20 cellular contexts compared by ENCODE assay signal in the genomic region with DNA sequence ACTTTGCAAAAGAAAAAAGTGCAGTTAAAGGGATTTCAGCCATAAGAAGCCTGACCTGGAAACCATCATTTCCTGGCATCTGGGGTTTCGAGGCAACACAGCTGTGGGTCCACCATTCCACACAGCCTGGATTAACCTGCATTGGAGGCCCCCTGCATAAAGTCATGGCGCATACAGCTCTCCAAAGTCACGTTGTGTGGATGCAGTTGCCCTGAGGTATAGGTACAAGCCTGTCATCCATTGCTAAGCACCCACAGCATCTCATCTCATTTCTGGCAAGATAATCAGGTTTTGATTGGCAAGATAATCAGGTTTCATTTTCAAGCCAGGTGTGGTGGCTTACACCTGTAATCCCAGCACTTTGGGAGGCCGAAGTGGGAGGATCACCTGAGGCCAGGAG. TPM values are rescaled to one million over a fixed set of nuclear protein-coding genes. Genes with fewer than 3 reads are reported as not detected.
DNase-seq lines count a peak whose midpoint lies in the region; ATAC-seq and TF ChIP-seq lines count a peak whose summit lies in the region.
"Had no signal": no experiment of that assay in that cellular context is flagged by ENCODE, and none has a peak within 500 bp of the region (broad histone marks: within the 10 kb centered on the region; RNA-seq: fewer than 3 reads in every experiment).

No MANE protein-coding gene starts in this region.

- TF ChIP-seq POLR2A in spleen (IDR thresholded peaks at IDR 0.05), result no peak

- no peaks in the 10 kb centered on the region for H3K9me3 Mint-ChIP-seq in activated CD4-positive, alpha-beta T cell treated with anti-CD3 and anti-CD28 coated beads, Interleukin-2, amount 10 ng/mL, durations not matched to agents 7 days and 5 days
- no peaks in the 10 kb centered on the region for H3K9me3 Mint-ChIP-seq in activated naive CD8-positive, alpha-beta T cell treated with anti-CD3 and anti-CD28 coated beads, Interleukin-2, amount 10 ng/mL, durations not matched to agents 7 days and 5 days

- intact Hi-C loops in spleen (cut with DNase I; ENCODE audit: low total_unique reads), result no loop called here
- intact Hi-C loops in posterior cingulate gyrus (cut with DNase I), result no loop called here

- H3K4me3 Mint-ChIP-seq in activated CD4-positive, alpha-beta T cell treated with anti-CD3 and anti-CD28 coated beads, Interleukin-2, amount 10 ng/mL, durations not matched to agents 7 days and 5 days, result no peak overlapping the region
- peak overlapping the region; percentile 88 for H3K4me3 Mint-ChIP-seq in activated naive CD8-positive, alpha-beta T cell treated with anti-CD3 and anti-CD28 coated beads, Interleukin-2, amount 10 ng/mL, durations not matched to agents 7 days and 5 days

- TF ChIP-seq CTCF in OCI-LY1 (IDR thresholded peaks at IDR 0.05; ENCODE audit: low read length), result no peak
- TF ChIP-seq CTCF in spleen (IDR thresholded peaks at IDR 0.05 in 8 of 11, conservative IDR thresholded peaks at IDR 0.05 in 3 of 11), result no peak

- no peaks in the 10 kb centered on the region for H3K9me3 ChIP-seq in OCI-LY1 (ENCODE audit: low read length)
- no peaks in the 10 kb centered on the region for H3K9me3 ChIP-seq in spleen
- no peaks in the 10 kb centered on the region for H3K9me3 ChIP-seq in MG63
- H3K9me3 ChIP-seq: A549, right lobe of liver, upper lobe of left lung had no signal

- H2AFZ ChIP-seq in OCI-LY1 (ENCODE audit: low read length), result no peak overlapping the region
- H2AFZ ChIP-seq: GM23248 had no signal

- DNase-seq in activated CD4-positive, alpha-beta T cell treated with anti-CD3 and anti-CD28 coated beads, Interleukin-2, amount 10 ng/mL, durations not matched to agents 7 days and 5 days, result no peak
- no peak for DNase-seq in activated CD4-positive, alpha-beta T cell treated with anti-CD3 and anti-CD28 coated beads for 48 hours
- no peak for DNase-seq in activated naive CD8-positive, alpha-beta T cell treated with anti-CD3 and anti-CD28 coated beads, Interleukin-2, amount 10 ng/mL, durations not matched to agents 7 days and 5 days
- DNase-seq in spleen (no peak), MG63 (no peak), posterior cingulate gyrus (no peak)
- DNase-seq: anterior cingulate cortex, GDM1, mesenchymal stem cell, NCI-H187, NCI-H446 treated with DMSO at 0.1 percent for 48 hours, right lobe of liver had no signal

- CTCF ChIA-PET in activated CD4-positive, alpha-beta T cell treated with anti-CD3 and anti-CD28 coated beads, Interleukin-2, amount 10 ng/mL, durations not matched to agents 7 days and 5 days (lab: Charles Lee), result interaction anchor here (1.0 to 1.7 kb wide), 5 partner anchors 10 to 91 kb away, joined by 3 to 11 read pairs (median 4); no protein-coding TSS in a partner anchor

- WGBS in spleen, 5 donors, result 79 to 85% (median 81%) methylated on average over 4 of the region's 4 CpGs

- peak overlapping the region; percentile 49 for H3K9ac ChIP-seq in OCI-LY1 (ENCODE audit: low read length)
- H3K9ac ChIP-seq: GM23248 had no signal

- ATAC-seq in activated naive CD8-positive, alpha-beta T cell treated with anti-CD3 and anti-CD28 coated beads, Interleukin-2, amount 10 ng/mL, durations not matched to agents 7 days and 5 days (ENCODE audit: low read depth), result no peak
- ATAC-seq in HG02763 (IDR thresholded peaks at IDR 0.05; ENCODE audit: unreplicated experiment), result no peak
- ATAC-seq: A549 had no signal

- no peaks in the 10 kb centered on the region for H3K79me2 ChIP-seq in OCI-LY1 (ENCODE audit: insufficient read depth, low read length)

- peak overlapping the region; percentile 90 for H3K27ac Mint-ChIP-seq in activated CD4-positive, alpha-beta T cell treated with anti-CD3 and anti-CD28 coated beads, Interleukin-2, amount 10 ng/mL, durations not matched to agents 7 days and 5 days
- peak overlapping the region; percentile 100 for H3K27ac Mint-ChIP-seq in activated naive CD8-positive, alpha-beta T cell treated with anti-CD3 and anti-CD28 coated beads, Interleukin-2, amount 10 ng/mL, durations not matched to agents 7 days and 5 days

- no peak overlapping the region for H3K4me3 ChIP-seq in OCI-LY1 (ENCODE audit: low read depth, low read length, poor library complexity, severe bottlenecking)
- H3K4me3 ChIP-seq in spleen, result no peak overlapping the region
- H3K4me3 ChIP-seq in MG63, result no peak overlapping the region
- H3K4me3 ChIP-seq: A549, GM23248, right lobe of liver, SK-N-MC, upper lobe of left lung had no signal

- no peaks in the 10 kb centered on the region for H3K27me3 Mint-ChIP-seq in activated CD4-positive, alpha-beta T cell treated with anti-CD3 and anti-CD28 coated beads, Interleukin-2, amount 10 ng/mL, durations not matched to agents 7 days and 5 days
- no peaks in the 10 kb centered on the region for H3K27me3 Mint-ChIP-seq in activated naive CD8-positive, alpha-beta T cell treated with anti-CD3 and anti-CD28 coated beads, Interleukin-2, amount 10 ng/mL, durations not matched to agents 7 days and 5 days

- POLR2A ChIA-PET in activated CD4-positive, alpha-beta T cell treated with anti-CD3 and anti-CD28 coated beads, Interleukin-2, amount 10 ng/mL, durations not matched to agents 7 days and 5 days (lab: Charles Lee), result no interaction called here
- POLR2A ChIA-PET in activated naive CD8-positive, alpha-beta T cell treated with anti-CD3 and anti-CD28 coated beads, Interleukin-2, amount 10 ng/mL, durations not matched to agents 7 days and 5 days (lab: Charles Lee), result interaction anchor here (0.7 to 8.3 kb wide), 3 partner anchors 36 to 60 kb away, joined by 3 to 137 read pairs (median 37); partner anchors contain the start of gene TAGAP

- no peaks in the 10 kb centered on the region for H4K20me1 ChIP-seq in OCI-LY1 (ENCODE audit: insufficient read depth, low read length)

- H3K9me2 ChIP-seq in OCI-LY1 (ENCODE audit: low read depth, low read length), result no peaks in the 10 kb centered on the region

- H3K4me1 ChIP-seq in OCI-LY1 (ENCODE audit: insufficient read depth, low read length, severe bottlenecking) (peaks cover 100% of the 10 kb centered on the region), spleen (peaks cover 13 to 88% (median 41%) of the 10 kb centered on the region in 6 donors)
- H3K4me1 ChIP-seq: A549, right lobe of liver had no signal

- peak overlapping the region; percentile 99 for H3K27ac ChIP-seq in OCI-LY1 (ENCODE audit: low read depth, low read length, poor library complexity, severe bottlenecking)
- peak overlapping the region; percentile 63 to 83 (median 80) for H3K27ac ChIP-seq in spleen
- H3K27ac ChIP-seq: A549, GM23248, right lobe of liver, SK-N-MC had no signal

- H3K27me3 ChIP-seq in OCI-LY1 (ENCODE audit: insufficient read depth, low read length) (no peaks in the 10 kb centered on the region), spleen (replicated peaks in 1 of 7) (no peaks in the 10 kb centered on the region), MG63 (no peaks in the 10 kb centered on the region)
- H3K27me3 ChIP-seq: right lobe of liver, upper lobe of left lung had no signal

- 0 out of 2 replicates have a peak, but pooled peaks cover 3% of the 10 kb centered on the region for H3F3A ChIP-seq in OCI-LY1 (ENCODE audit: insufficient read depth, low read length)

- H3K36me3 ChIP-seq in OCI-LY1 (ENCODE audit: insufficient read depth, low read length) (no peaks in the 10 kb centered on the region), spleen (no peaks in the 10 kb centered on the region), MG63 (no peaks in the 10 kb centered on the region)
- H3K36me3 ChIP-seq: right lobe of liver, upper lobe of left lung had no signal

- H3K4me2 ChIP-seq in OCI-LY1 (ENCODE audit: low read length), result peak overlapping the region; percentile 42; the same call in 1 of the 2 replicates
- H3K4me2 ChIP-seq: A549 had no signal

- no peaks in the 10 kb centered on the region for H3K36me3 Mint-ChIP-seq in activated CD4-positive, alpha-beta T cell treated with anti-CD3 and anti-CD28 coated beads, Interleukin-2, amount 10 ng/mL, durations not matched to agents 7 days and 5 days (ENCODE audit: low read depth)
- peaks cover 2% of the 10 kb centered on the region for H3K36me3 Mint-ChIP-seq in activated naive CD8-positive, alpha-beta T cell treated with anti-CD3 and anti-CD28 coated beads, Interleukin-2, amount 10 ng/mL, durations not matched to agents 7 days and 5 days

- H3K4me1 Mint-ChIP-seq in activated CD4-positive, alpha-beta T cell treated with anti-CD3 and anti-CD28 coated beads, Interleukin-2, amount 10 ng/mL, durations not matched to agents 7 days and 5 days, result peaks cover 65% of the 10 kb centered on the region
- H3K4me1 Mint-ChIP-seq in activated naive CD8-positive, alpha-beta T cell treated with anti-CD3 and anti-CD28 coated beads, Interleukin-2, amount 10 ng/mL, durations not matched to agents 7 days and 5 days, result peaks cover 56% of the 10 kb centered on the region

RNA-seq across cellular contexts. Expression of gene TAGAP, which starts 54.5 kb away (rescaled TPM):
- total RNA-seq in activated CD4-positive, alpha-beta T cell treated with anti-CD3 and anti-CD28 coated beads, Interleukin-2, amount 10 ng/mL, durations not matched to agents 7 days and 5 days, result 10 to 100 TPM; 60.3 to 67.9 TPM
- 100 to 1,000 TPM; 106 to 112 TPM for total RNA-seq in activated naive CD8-positive, alpha-beta T cell treated with anti-CD3 and anti-CD28 coated beads, Interleukin-2, amount 10 ng/mL, durations not matched to agents 7 days and 5 days
- 10 to 100 TPM; 39.6 to 63.9 (median 49.2) TPM for total RNA-seq in spleen
- polyA plus RNA-seq in spleen, result 10 to 100 TPM; 13.6 to 21.9 (median 15.7) TPM
- total RNA-seq in MG63 (2014; rRNA removed; shearing (Covaris generic); ENCODE audit: low replicate concordance), result not detected in 2 replicates
- total RNA-seq: glomerular endothelial cell, GM23248, HT-29 had no signal
- polyA plus RNA-seq: A549, GM23248 had no signal

Comparison
In these comparisons a context has a peak if more than half of its experiments do, and no peak if none do; other contexts are left out.
1. RNA of gene TAGAP, which starts 54.5 kb away (total RNA-seq): 106 to 112 TPM in activated naive CD8-positive, alpha-beta T cell treated with anti-CD3 and anti-CD28 coated beads, Interleukin-2, amount 10 ng/mL, durations not matched to agents 7 days and 5 days, 60.3 to 67.9 TPM in activated CD4-positive, alpha-beta T cell treated with anti-CD3 and anti-CD28 coated beads, Interleukin-2, amount 10 ng/mL, durations not matched to agents 7 days and 5 days and 39.6 to 63.9 TPM in spleen; not detected in MG63; every median in the first group is over 10 times any median in the second.